ENCODE assay signal across 10 cellular contexts in genomic region chr4:140309124-140309870, GRCh38.
DNase-seq lines count a peak whose midpoint lies in the region; ATAC-seq, FAIRE-seq and TF ChIP-seq lines count a peak whose summit lies in the region.
"Had no signal": no experiment of that assay in that cellular context is flagged by ENCODE, and none has a peak within 500 bp of the region (broad histone marks: within the 10 kb centered on the region; RNA-seq: fewer than 3 reads in every experiment).

No MANE protein-coding gene starts in this region.

- TF ChIP-seq RAD21 in GM12878 (IDR thresholded peaks at IDR 0.05; ENCODE audit: insufficient read depth, low read depth, low read length) = no peak

- TF ChIP-seq EP300 in GM12878 (IDR thresholded peaks at IDR 0.05; ENCODE audit: borderline replicate concordance in 1 of 2, control insufficient read depth in 1 of 2, low read depth in 2 of 2, low read length in 2 of 2) = no peak

- TF ChIP-seq CTCF in MCF 10A (IDR thresholded peaks at IDR 0.05; ENCODE audit: unreplicated experiment) (peak; percentile 18), breast epithelium (IDR thresholded peaks at IDR 0.05) (no peak), GM12878 (IDR thresholded peaks at IDR 0.05 in 2 of 3, conservative IDR thresholded peaks at IDR 0.05 in 1 of 3; ENCODE audit: control insufficient read depth in 2 of 3, extremely low read depth in 1 of 3, insufficient read depth in 1 of 3, low read depth in 3 of 3, low read length in 3 of 3) (peak in 2 of 3 experiments; percentile 4 to 8; a peak in 1 of 6 replicates)

- RAD21 ChIA-PET in GM12878 (lab: Charles Lee; ENCODE audit: unreplicated experiment) = no interaction called here

- H3K27me3 Mint-ChIP-seq in MCF 10A (ENCODE audit: insufficient read depth, unreplicated experiment) = no peaks in the 10 kb centered on the region

- H3K27ac ChIP-seq in breast epithelium (peak overlapping the region in 1 of 2 donors; percentile 62), GM12878 (ENCODE audit: control insufficient read depth, insufficient read depth) (no peak overlapping the region)
- H3K27ac ChIP-seq: neutrophil had no signal

- BruUV-seq in MCF 10A (replicated peaks; lab: Mats Ljungman, UMichigan) (no TSS peak), GM12878 (replicated peaks; lab: Mats Ljungman, UMichigan) (no TSS peak)

- H3K9ac ChIP-seq in GM12878 (ENCODE audit: control insufficient read depth, insufficient read depth, low read length) = no peak overlapping the region

- no peak overlapping the region for H3K4me2 ChIP-seq in GM12878 (ENCODE audit: control insufficient read depth, insufficient read depth)

- POLR2A ChIA-PET in MCF 10A (lab: Yijun Ruan, JAX) (interaction anchor here (0.6 to 3.1 kb wide), 14 partner anchors 9 to 752 kb away, joined by 3 to 16 read pairs (median 6); partner anchors contain the start of genes MAML3, MGST2 and SCOC), GM12878 (lab: Charles Lee) (no interaction called here)

- H3K79me2 ChIP-seq in GM12878 (ENCODE audit: control insufficient read depth, insufficient read depth, low read length) = no peaks in the 10 kb centered on the region

- no peaks in the 10 kb centered on the region for H4K20me1 ChIP-seq in GM12878 (ENCODE audit: control insufficient read depth, insufficient read depth)

- H3K4me1 Mint-ChIP-seq in MCF 10A (ENCODE audit: insufficient read depth, unreplicated experiment) = peaks cover 43% of the 10 kb centered on the region

- in situ Hi-C loops in GM12878 (cut with MboI) = no loop called here

- H3K27me3 ChIP-seq in breast epithelium = no peaks in the 10 kb centered on the region
- no peaks in the 10 kb centered on the region; a peak in 1 of 4 replicates for H3K27me3 ChIP-seq in GM12878 (replicated peaks in 1 of 2; ENCODE audit: control insufficient read depth in 2 of 2, insufficient read depth in 2 of 2, low read length in 1 of 2)
- H3K27me3 ChIP-seq: neutrophil had no signal

- H3K27ac Mint-ChIP-seq in MCF 10A (ENCODE audit: low read depth, unreplicated experiment) = peak overlapping the region; percentile 43
- H3K27ac Mint-ChIP-seq: T-helper 1 cell treated with Interleukin-12 subunit alpha and Interleukin-12 subunit beta and Interleukin-4 antibody, amounts not matched to agents 30 μg/mL and 1 μg/mL, for 36 hours had no signal

- H3K9me3 ChIP-seq in breast epithelium (no peaks in the 10 kb centered on the region), GM12878 (replicated peaks; ENCODE audit: control insufficient read depth, insufficient read depth, low read length) (no peaks in the 10 kb centered on the region)
- H3K9me3 ChIP-seq: neutrophil had no signal

- FAIRE-seq in GM12878 (lab: Jason Lieb, UNC) = no peak

- peak; percentile 24 for DNase-seq in MCF 10A (ENCODE audit: unreplicated experiment)
- no peak for DNase-seq in breast epithelium (ENCODE audit: low spot score in 2 of 2)
- DNase-seq in GM12878 (ENCODE audit: low read depth, low spot score) = no peak
- peak; percentile 28 for DNase-seq in iPS-NIHi11 (ENCODE audit: low spot score)
- DNase-seq in NCI-H2107 (lab: John Stamatoyannopoulos, UW) = no peak
- DNase-seq in NCI-H510A treated with DMSO at 0.1 percent for 48 hours (lab: John Stamatoyannopoulos, UW) = no peak

- TF ChIP-seq POLR2A in breast epithelium (IDR thresholded peaks at IDR 0.05) = no peak
- no peak for TF ChIP-seq POLR2A in GM12878 (IDR thresholded peaks at IDR 0.05; ENCODE audit: low read depth, low read length)

- no peaks in the 10 kb centered on the region for H3K36me3 Mint-ChIP-seq in MCF 10A (ENCODE audit: insufficient read depth, unreplicated experiment)

- SMC1A ChIA-PET in GM12878 (lab: Charles Lee; ENCODE audit: uncharacterized antibody, unreplicated experiment) = no interaction called here

- H2AFZ ChIP-seq in GM12878 (ENCODE audit: control insufficient read depth, low read depth, low read length) = no peak overlapping the region

- no peak overlapping the region for H3K4me3 ChIP-seq in breast epithelium
- H3K4me3 ChIP-seq in GM12878 = no peak overlapping the region

- intact Hi-C loops in MCF 10A (cut with micrococcal nuclease) (loop anchor here (5.0 kb wide), 1 partner anchor 47 kb away; no protein-coding TSS in a partner anchor), breast epithelium (cut with DNase I; ENCODE audit: low total_unique reads) (no loop called here), GM12878 (cut with micrococcal nuclease; ENCODE audit: unreplicated experiment) (no loop called here)

- H3K4me1 ChIP-seq in breast epithelium (no peaks in the 10 kb centered on the region), GM12878 (ENCODE audit: control insufficient read depth, insufficient read depth, low read length) (no peaks in the 10 kb centered on the region)

- CTCF ChIA-PET in MCF 10A (lab: Yijun Ruan, JAX) = interaction anchor here (0.7 to 3.8 kb wide), 16 partner anchors 11 to 653 kb away, joined by 3 to 20 read pairs (median 5); no protein-coding TSS in a partner anchor
- CTCF ChIA-PET in GM12878 (lab: Yijun Ruan, JAX) = no interaction called here

- no peak for ATAC-seq in GM12878
- ATAC-seq in HG02973 (IDR thresholded peaks at IDR 0.05; ENCODE audit: unreplicated experiment) = no peak
- ATAC-seq in HG03097 (IDR thresholded peaks at IDR 0.05; ENCODE audit: low FRiP score, unreplicated experiment) = no peak

- H3K4me3 Mint-ChIP-seq in MCF 10A (ENCODE audit: unreplicated experiment) = peak overlapping the region; percentile 59
- H3K4me3 Mint-ChIP-seq: T-helper 1 cell treated with Interleukin-12 subunit alpha and Interleukin-12 subunit beta and Interleukin-4 antibody, amounts not matched to agents 30 μg/mL and 1 μg/mL, for 36 hours had no signal

- 50% methylated on average over 1 of the region's 1 CpG for WGBS in GM12878 (ENCODE audit: insufficient coverage, insufficient replicate concordance, low lambda C conversion rate, missing lambda C conversion rate)

- H3K36me3 ChIP-seq in breast epithelium (no peaks in the 10 kb centered on the region), GM12878 (ENCODE audit: control insufficient read depth in 2 of 2, insufficient read depth in 2 of 2, low read length in 1 of 2) (no peaks in the 10 kb centered on the region)
- H3K36me3 ChIP-seq: neutrophil had no signal

- H3K9me3 Mint-ChIP-seq in MCF 10A (ENCODE audit: unreplicated experiment) = no peaks in the 10 kb centered on the region
- H3K9me3 Mint-ChIP-seq: T-helper 1 cell treated with Interleukin-12 subunit alpha and Interleukin-12 subunit beta and Interleukin-4 antibody, amounts not matched to agents 30 μg/mL and 1 μg/mL, for 36 hours had no signal

TF ChIP-seq in GM12878, 131 proteins besides CTCF, POLR2A, EP300 and RAD21:
- no peak for TF ChIP-seq CEBPB (IDR thresholded peaks at IDR 0.05; ENCODE audit: borderline replicate concordance in 1 of 2, low read depth in 2 of 2, low read length in 2 of 2)
- TF ChIP-seq FOS (IDR thresholded peaks at IDR 0.05; ENCODE audit: borderline replicate concordance, extremely low read depth, insufficient read length) = no peak
- no peak for TF ChIP-seq ZNF687 (IDR thresholded peaks at IDR 0.05)
- no peak for TF ChIP-seq SP1 (IDR thresholded peaks at IDR 0.05; ENCODE audit: low read depth, low read length)
- TF ChIP-seq TCF3 (IDR thresholded peaks at IDR 0.05; ENCODE audit: borderline replicate concordance, insufficient read depth, low read depth, low read length) = no peak
TF ChIP-seq in GM12878: peak in this region for 0.

Comparison
In these comparisons a context has a peak if more than half of its experiments do, and no peak if none do; other contexts are left out.
1. DNase-seq: peak in MCF 10A (single experiment) and iPS-NIHi11 (single experiment); none in breast epithelium (0 of 2), GM12878 (single experiment), NCI-H2107 (single experiment) and NCI-H510A treated with DMSO at 0.1 percent for 48 hours (single experiment).
2. CTCF ChIP-seq: peak in MCF 10A (single experiment) and GM12878 (2 of 3); none in breast epithelium (0 of 3).